In the genomic region with DNA sequence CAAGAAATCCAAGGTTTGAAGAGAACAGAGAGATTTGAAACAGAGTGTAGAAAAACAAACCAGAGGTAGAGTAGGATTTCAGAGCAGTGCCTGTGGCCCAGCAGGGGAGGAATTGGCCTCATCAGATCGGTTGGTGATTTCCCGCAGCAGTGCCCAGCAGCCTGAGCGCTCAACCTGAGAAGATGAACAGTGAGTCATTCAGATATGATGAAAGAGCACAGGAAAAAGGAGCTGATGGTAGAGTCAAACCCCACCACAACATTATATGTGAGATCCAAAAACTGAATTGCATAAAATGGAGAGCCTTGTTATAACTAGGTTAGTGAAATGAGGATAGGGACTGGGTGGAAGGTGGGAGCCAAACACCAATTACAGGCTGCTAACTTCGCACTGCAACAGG, we compare ENCODE assay signal across 8 cellular contexts.
DNase-seq lines count a peak whose midpoint lies in the region; ATAC-seq and TF ChIP-seq lines count a peak whose summit lies in the region.

No MANE protein-coding gene starts in this region.

- no peaks in the 10 kb centered on the region for H3K9me3 ChIP-seq in parathyroid adenoma (ENCODE audit: control insufficient read depth, low read length)
- H3K9me3 ChIP-seq in neuronal stem cell (replicated peaks in 1 of 2; ENCODE audit: control insufficient read depth in 2 of 2, insufficient read depth in 1 of 2, low read depth in 1 of 2, low read length in 2 of 2) = no peaks in the 10 kb centered on the region

- WGBS in neuronal stem cell (ENCODE audit: extremely low coverage in 2 of 2, insufficient read length in 2 of 2, insufficient replicate concordance in 1 of 2), 2 donors = no CpG with 5 or more reads among the region's 4 CpGs

- no peak overlapping the region for H2AK5ac ChIP-seq in neuronal stem cell (ENCODE audit: low read depth, low read length)

- no peaks in the 10 kb centered on the region for H3K79me1 ChIP-seq in neuronal stem cell (ENCODE audit: low read depth, low read length)

- H3K18ac ChIP-seq in neuronal stem cell (ENCODE audit: low read length) = no peak overlapping the region

- H3K4me3 ChIP-seq in GM12865 (ENCODE audit: low read depth, low read length) (no peak overlapping the region), parathyroid adenoma (ENCODE audit: low read depth, low read length) (no peak overlapping the region), neuronal stem cell (ENCODE audit: low read length in 2 of 2) (no peak overlapping the region)

- H3K36me3 ChIP-seq in parathyroid adenoma (ENCODE audit: control insufficient read depth, insufficient read depth, low read length) (no peaks in the 10 kb centered on the region), neuronal stem cell (replicated peaks in 1 of 2; ENCODE audit: control insufficient read depth in 2 of 2, insufficient read depth in 2 of 2, low read length in 2 of 2) (no peaks in the 10 kb centered on the region)

- peak; percentile 68 for DNase-seq in GM12865 (ENCODE audit: low read depth)
- peak in 2 of 3 experiments; percentile 19 to 28 for DNase-seq in activated CD8-positive, alpha-beta memory T cell treated with anti-CD3 and anti-CD28 coated beads for 48 hours (ENCODE audit: low read depth in 2 of 3, low spot score in 2 of 3)
- no peak for DNase-seq in ecto neural progenitor cell (ENCODE audit: low spot score)
- DNase-seq in neuronal stem cell (ENCODE audit: low spot score) = no peak
- DNase-seq in amygdala (lab: John Stamatoyannopoulos, UW) = no peak
- no peak for DNase-seq in Right ventricle myocardium inferior (ENCODE audit: missing footprints)

- ATAC-seq in HG03103 (IDR thresholded peaks at IDR 0.05; ENCODE audit: low read depth, unreplicated experiment) (peak; percentile 56), Right ventricle myocardium inferior (no peak)

- H3K4me1 ChIP-seq in parathyroid adenoma = peaks cover 5% of the 10 kb centered on the region
- H3K4me1 ChIP-seq in neuronal stem cell (ENCODE audit: control insufficient read depth in 2 of 2, insufficient read depth in 1 of 2, low read depth in 1 of 2, low read length in 2 of 2) = no peaks in the 10 kb centered on the region

- no peak overlapping the region for H3K14ac ChIP-seq in neuronal stem cell (ENCODE audit: low read length)

- H3K4me2 ChIP-seq in parathyroid adenoma (ENCODE audit: low read length) = no peak overlapping the region
- no peak overlapping the region for H3K4me2 ChIP-seq in neuronal stem cell (ENCODE audit: insufficient read depth, low read length, poor library complexity, severe bottlenecking)

- no peak overlapping the region for H2BK120ac ChIP-seq in neuronal stem cell (ENCODE audit: low read depth, low read length)

- H4K91ac ChIP-seq in neuronal stem cell (ENCODE audit: low read depth, low read length, poor library complexity) = no peak overlapping the region

- no peak overlapping the region for H2BK5ac ChIP-seq in neuronal stem cell (ENCODE audit: low read length)

- H3K27me3 ChIP-seq in parathyroid adenoma (ENCODE audit: control insufficient read depth, insufficient read depth, low read length) (no peaks in the 10 kb centered on the region), neuronal stem cell (ENCODE audit: control insufficient read depth in 3 of 3, insufficient read depth in 3 of 3, low read depth in 1 of 3, low read length in 3 of 3) (peaks cover 0 to 5% (median 0%) of the 10 kb centered on the region in 3 experiments)

- H3K23ac ChIP-seq in neuronal stem cell (ENCODE audit: low read depth, low read length, poor library complexity) = no peak overlapping the region

- H4K8ac ChIP-seq in neuronal stem cell (ENCODE audit: low read depth, low read length) = no peak overlapping the region

- peak overlapping the region; percentile 59 for H2AFZ ChIP-seq in parathyroid adenoma
- no peak overlapping the region for H2AFZ ChIP-seq in neuronal stem cell (ENCODE audit: low read length)

- no peaks in the 10 kb centered on the region for H3K79me2 ChIP-seq in parathyroid adenoma

- intact Hi-C loops in Right ventricle myocardium inferior (cut with DNase I) = loop anchor here (5.0 kb wide), 1 partner anchor 1217 kb away; no protein-coding TSS in a partner anchor

- H2BK15ac ChIP-seq in neuronal stem cell (ENCODE audit: low read length) = no peak overlapping the region

- TF ChIP-seq CTCF in GM12865 (IDR thresholded peaks at IDR 0.05; ENCODE audit: insufficient read depth, low read depth, low read length, missing control alignments) (no peak), parathyroid adenoma (IDR thresholded peaks at IDR 0.05) (no peak)

- no peak overlapping the region for H2BK12ac ChIP-seq in neuronal stem cell (ENCODE audit: low read length)

- no peak overlapping the region for H3K9ac ChIP-seq in parathyroid adenoma
- no peak overlapping the region for H3K9ac ChIP-seq in neuronal stem cell (ENCODE audit: low read depth, low read length, poor library complexity)

- peak overlapping the region; percentile 12 for H3K27ac ChIP-seq in parathyroid adenoma
- no peak overlapping the region for H3K27ac ChIP-seq in neuronal stem cell (replicated peaks; ENCODE audit: low read length)

- no peak overlapping the region for H3K4ac ChIP-seq in neuronal stem cell (ENCODE audit: low read length)

Comparison
In these comparisons a context has a peak if more than half of its experiments do, and no peak if none do; other contexts are left out.
1. DNase-seq: peak in GM12865 (single experiment) and activated CD8-positive, alpha-beta memory T cell treated with anti-CD3 and anti-CD28 coated beads for 48 hours (2 of 3); none in ecto neural progenitor cell (single experiment), neuronal stem cell (single experiment), amygdala (0 of 56) and Right ventricle myocardium inferior (single experiment).